In the genomic region with DNA sequence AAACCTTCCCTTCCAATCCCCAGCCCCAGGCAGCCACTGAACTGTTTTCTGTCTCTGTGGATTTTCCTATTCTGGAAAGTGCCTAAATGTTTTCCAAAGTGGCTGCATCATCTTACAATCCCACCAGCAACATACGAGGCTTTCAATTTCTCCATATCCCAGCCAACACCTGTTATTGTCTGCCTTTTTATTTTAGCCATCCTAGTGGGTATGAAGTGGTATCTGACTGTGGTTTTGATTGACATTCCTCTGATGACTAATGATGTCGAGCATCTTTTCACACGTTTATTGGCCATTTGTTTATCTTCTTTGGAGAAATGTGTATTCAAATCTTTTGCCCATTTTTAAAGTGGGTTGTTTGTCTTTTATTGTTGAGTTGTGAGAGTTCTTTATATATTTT, we compare ENCODE assay signal across 3 cellular contexts.
A peak's percentile ranks its signal among the peaks of the same experiment; 100 is the strongest.
TF ChIP-seq lines count a peak whose summit lies in the region.

No MANE protein-coding gene starts in this region.

TF ChIP-seq in HepG2, 621 proteins besides CTCF, POLR2A, EP300 and RAD21:
- no peak for TF ChIP-seq ZNF792 (CRISPR knock-in tag; IDR thresholded peaks at IDR 0.05)
- no peak for TF ChIP-seq THAP8 (CRISPR knock-in tag; IDR thresholded peaks at IDR 0.05; ENCODE audit: borderline replicate concordance)
- TF ChIP-seq ZBTB1 (CRISPR knock-in tag; IDR thresholded peaks at IDR 0.05; ENCODE audit: borderline replicate concordance): no peak
- TF ChIP-seq ZNF772 (CRISPR knock-in tag; IDR thresholded peaks at IDR 0.05): no peak
- TF ChIP-seq ZNF7 (CRISPR knock-in tag; IDR thresholded peaks at IDR 0.05): peak; percentile 90
TF ChIP-seq in HepG2: peak in this region for 1.

TF ChIP-seq in HEK293T, 16 proteins besides CTCF, POLR2A, EP300 and RAD21:
- no peak for TF ChIP-seq FOXM1 (IDR thresholded peaks at IDR 0.05; ENCODE audit: borderline replicate concordance)
- TF ChIP-seq, protein P1, sequence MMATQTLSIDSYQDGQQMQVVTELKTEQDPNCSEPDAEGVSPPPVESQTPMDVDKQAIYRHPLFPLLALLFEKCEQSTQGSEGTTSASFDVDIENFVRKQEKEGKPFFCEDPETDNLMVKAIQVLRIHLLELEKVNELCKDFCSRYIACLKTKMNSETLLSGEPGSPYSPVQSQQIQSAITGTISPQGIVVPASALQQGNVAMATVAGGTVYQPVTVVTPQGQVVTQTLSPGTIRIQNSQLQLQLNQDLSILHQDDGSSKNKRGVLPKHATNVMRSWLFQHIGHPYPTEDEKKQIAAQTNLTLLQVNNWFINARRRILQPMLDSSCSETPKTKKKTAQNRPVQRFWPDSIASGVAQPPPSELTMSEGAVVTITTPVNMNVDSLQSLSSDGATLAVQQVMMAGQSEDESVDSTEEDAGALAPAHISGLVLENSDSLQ (IDR thresholded peaks at IDR 0.05): peak; percentile 50; the same call in 1 of the 2 replicates

TF ChIP-seq in K562, 482 proteins besides CTCF, POLR2A, EP300 and RAD21:
- TF ChIP-seq, protein P2, sequence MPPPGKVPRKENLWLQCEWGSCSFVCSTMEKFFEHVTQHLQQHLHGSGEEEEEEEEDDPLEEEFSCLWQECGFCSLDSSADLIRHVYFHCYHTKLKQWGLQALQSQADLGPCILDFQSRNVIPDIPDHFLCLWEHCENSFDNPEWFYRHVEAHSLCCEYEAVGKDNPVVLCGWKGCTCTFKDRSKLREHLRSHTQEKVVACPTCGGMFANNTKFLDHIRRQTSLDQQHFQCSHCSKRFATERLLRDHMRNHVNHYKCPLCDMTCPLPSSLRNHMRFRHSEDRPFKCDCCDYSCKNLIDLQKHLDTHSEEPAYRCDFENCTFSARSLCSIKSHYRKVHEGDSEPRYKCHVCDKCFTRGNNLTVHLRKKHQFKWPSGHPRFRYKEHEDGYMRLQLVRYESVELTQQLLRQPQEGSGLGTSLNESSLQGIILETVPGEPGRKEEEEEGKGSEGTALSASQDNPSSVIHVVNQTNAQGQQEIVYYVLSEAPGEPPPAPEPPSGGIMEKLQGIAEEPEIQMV (tag; conservative IDR thresholded peaks at IDR 0.05; ENCODE audit: low read depth): no peak
- TF ChIP-seq DMBX1 (CRISPR knock-in tag; IDR thresholded peaks at IDR 0.05; ENCODE audit: borderline replicate concordance) (no peak), MCM5 (IDR thresholded peaks at IDR 0.05; ENCODE audit: low read depth) (no peak), ATF1 (CRISPR knock-in tag; IDR thresholded peaks at IDR 0.05) (no peak), ATF1 (tag; IDR thresholded peaks at IDR 0.05) (no peak), MCM7 (IDR thresholded peaks at IDR 0.05) (no peak), ZFP36 (IDR thresholded peaks at IDR 0.05; ENCODE audit: low read depth, low read length, partially characterized antibody) (peak; percentile 34), ZBTB2 (IDR thresholded peaks at IDR 0.05) (no peak), PYGO2 (tag; IDR thresholded peaks at IDR 0.05) (no peak), ZNF707 (CRISPR knock-in tag; conservative IDR thresholded peaks at IDR 0.05) (no peak), FOXM1 (IDR thresholded peaks at IDR 0.05; ENCODE audit: low read depth) (no peak), FOXM1 (CRISPR knock-in tag; IDR thresholded peaks at IDR 0.05; ENCODE audit: low read depth) (no peak), TOE1 (IDR thresholded peaks at IDR 0.05; ENCODE audit: borderline replicate concordance) (no peak), TOE1 (CRISPR knock-in tag; IDR thresholded peaks at IDR 0.05; ENCODE audit: borderline replicate concordance, low read depth) (no peak), SETDB1 (IDR thresholded peaks at IDR 0.05; ENCODE audit: low read length) (no peak), RBM25 (IDR thresholded peaks at IDR 0.05; ENCODE audit: low read depth, low read length, severe bottlenecking) (peak; percentile 53), CHD2 (IDR thresholded peaks at IDR 0.05; ENCODE audit: low read depth, low read length) (no peak), FOXA3 (CRISPR knock-in tag; conservative IDR thresholded peaks at IDR 0.05 in 1 of 2, IDR thresholded peaks at IDR 0.05 in 1 of 2) (no peak), ZNF277 (CRISPR knock-in tag; IDR thresholded peaks at IDR 0.05; ENCODE audit: borderline replicate concordance) (no peak), EZH2 (IDR thresholded peaks at IDR 0.05; ENCODE audit: borderline replicate concordance, low read depth, low read length) (no peak), KAT8 (IDR thresholded peaks at IDR 0.05; ENCODE audit: low read depth) (no peak), TCF7 (IDR thresholded peaks at IDR 0.05; ENCODE audit: borderline replicate concordance) (no peak)
- TF ChIP-seq, protein P1 (IDR thresholded peaks at IDR 0.05): peak; percentile 59
- TF ChIP-seq, protein P3, sequence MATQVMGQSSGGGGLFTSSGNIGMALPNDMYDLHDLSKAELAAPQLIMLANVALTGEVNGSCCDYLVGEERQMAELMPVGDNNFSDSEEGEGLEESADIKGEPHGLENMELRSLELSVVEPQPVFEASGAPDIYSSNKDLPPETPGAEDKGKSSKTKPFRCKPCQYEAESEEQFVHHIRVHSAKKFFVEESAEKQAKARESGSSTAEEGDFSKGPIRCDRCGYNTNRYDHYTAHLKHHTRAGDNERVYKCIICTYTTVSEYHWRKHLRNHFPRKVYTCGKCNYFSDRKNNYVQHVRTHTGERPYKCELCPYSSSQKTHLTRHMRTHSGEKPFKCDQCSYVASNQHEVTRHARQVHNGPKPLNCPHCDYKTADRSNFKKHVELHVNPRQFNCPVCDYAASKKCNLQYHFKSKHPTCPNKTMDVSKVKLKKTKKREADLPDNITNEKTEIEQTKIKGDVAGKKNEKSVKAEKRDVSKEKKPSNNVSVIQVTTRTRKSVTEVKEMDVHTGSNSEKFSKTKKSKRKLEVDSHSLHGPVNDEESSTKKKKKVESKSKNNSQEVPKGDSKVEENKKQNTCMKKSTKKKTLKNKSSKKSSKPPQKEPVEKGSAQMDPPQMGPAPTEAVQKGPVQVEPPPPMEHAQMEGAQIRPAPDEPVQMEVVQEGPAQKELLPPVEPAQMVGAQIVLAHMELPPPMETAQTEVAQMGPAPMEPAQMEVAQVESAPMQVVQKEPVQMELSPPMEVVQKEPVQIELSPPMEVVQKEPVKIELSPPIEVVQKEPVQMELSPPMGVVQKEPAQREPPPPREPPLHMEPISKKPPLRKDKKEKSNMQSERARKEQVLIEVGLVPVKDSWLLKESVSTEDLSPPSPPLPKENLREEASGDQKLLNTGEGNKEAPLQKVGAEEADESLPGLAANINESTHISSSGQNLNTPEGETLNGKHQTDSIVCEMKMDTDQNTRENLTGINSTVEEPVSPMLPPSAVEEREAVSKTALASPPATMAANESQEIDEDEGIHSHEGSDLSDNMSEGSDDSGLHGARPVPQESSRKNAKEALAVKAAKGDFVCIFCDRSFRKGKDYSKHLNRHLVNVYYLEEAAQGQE (CRISPR knock-in tag; IDR thresholded peaks at IDR 0.05; ENCODE audit: low read depth): no peak
- TF ChIP-seq, protein P4, sequence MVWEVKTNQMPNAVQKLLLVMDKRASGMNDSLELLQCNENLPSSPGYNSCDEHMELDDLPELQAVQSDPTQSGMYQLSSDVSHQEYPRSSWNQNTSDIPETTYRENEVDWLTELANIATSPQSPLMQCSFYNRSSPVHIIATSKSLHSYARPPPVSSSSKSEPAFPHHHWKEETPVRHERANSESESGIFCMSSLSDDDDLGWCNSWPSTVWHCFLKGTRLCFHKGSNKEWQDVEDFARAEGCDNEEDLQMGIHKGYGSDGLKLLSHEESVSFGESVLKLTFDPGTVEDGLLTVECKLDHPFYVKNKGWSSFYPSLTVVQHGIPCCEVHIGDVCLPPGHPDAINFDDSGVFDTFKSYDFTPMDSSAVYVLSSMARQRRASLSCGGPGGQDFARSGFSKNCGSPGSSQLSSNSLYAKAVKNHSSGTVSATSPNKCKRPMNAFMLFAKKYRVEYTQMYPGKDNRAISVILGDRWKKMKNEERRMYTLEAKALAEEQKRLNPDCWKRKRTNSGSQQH (CRISPR knock-in tag; IDR thresholded peaks at IDR 0.05): no peak
